Comparison of ENCODE assay signal across 15 cellular contexts in genomic region chr10:54064215-54064614, GRCh38.
DNase-seq lines count a peak whose midpoint lies in the region; ATAC-seq and TF ChIP-seq lines count a peak whose summit lies in the region.
"Had no signal": no experiment of that assay in that cellular context is flagged by ENCODE, and none has a peak within 500 bp of the region (broad histone marks: within the 10 kb centered on the region; RNA-seq: fewer than 3 reads in every experiment).

No MANE protein-coding gene starts in this region.

- WGBS in trophoblast cell (ENCODE audit: extremely low coverage, insufficient coverage, insufficient read length): no CpG with 5 or more reads among the region's 5 CpGs

- no peak overlapping the region for H2BK120ac ChIP-seq in trophoblast cell (ENCODE audit: insufficient read depth, low read length, poor library complexity)

- no peaks in the 10 kb centered on the region for H3K4me1 ChIP-seq in GM23338 (ENCODE audit: insufficient read depth)
- no peaks in the 10 kb centered on the region for H3K4me1 ChIP-seq in trophoblast cell (ENCODE audit: control insufficient read depth in 1 of 2, insufficient read depth in 2 of 2, low read length in 2 of 2)
- no peaks in the 10 kb centered on the region for H3K4me1 ChIP-seq in upper lobe of right lung
- H3K4me1 ChIP-seq: BE2C, Caco-2 had no signal

- TF ChIP-seq CTCF in GM23338 (conservative IDR thresholded peaks at IDR 0.05; ENCODE audit: low read depth in 2 of 2) (no peak), upper lobe of right lung (IDR thresholded peaks at IDR 0.05) (no peak), type B pancreatic cell (conservative IDR thresholded peaks at IDR 0.05) (no peak)

- no peak overlapping the region for H3K23ac ChIP-seq in trophoblast cell (ENCODE audit: low read length)

- no peak overlapping the region for H3K14ac ChIP-seq in trophoblast cell (ENCODE audit: low read length)

- H2AK5ac ChIP-seq in trophoblast cell (ENCODE audit: low read length): no peak overlapping the region

- H3K27ac Mint-ChIP-seq in GM23338 (no peak overlapping the region), type B pancreatic cell (no peak overlapping the region)
- H3K27ac Mint-ChIP-seq: CD4-positive, alpha-beta T cell; H9 had no signal

- H4K91ac ChIP-seq in trophoblast cell (ENCODE audit: low read depth, low read length): no peak overlapping the region

- no peak overlapping the region for H3K4me3 Mint-ChIP-seq in GM23338
- H3K4me3 Mint-ChIP-seq in type B pancreatic cell: no peak overlapping the region
- H3K4me3 Mint-ChIP-seq: CD4-positive, alpha-beta T cell; H9 had no signal

- H3K18ac ChIP-seq in trophoblast cell (ENCODE audit: low read length): no peak overlapping the region

- H3K4ac ChIP-seq in trophoblast cell (ENCODE audit: low read depth, low read length): no peak overlapping the region

- H3K36me3 Mint-ChIP-seq in GM23338 (ENCODE audit: low read depth) (peaks cover 3% of the 10 kb centered on the region; the same call in 2 of the 3 replicates), type B pancreatic cell (no peaks in the 10 kb centered on the region)

- H3K4me1 Mint-ChIP-seq in GM23338: no peaks in the 10 kb centered on the region
- H3K4me1 Mint-ChIP-seq in type B pancreatic cell (ENCODE audit: unreplicated experiment): no peaks in the 10 kb centered on the region
- H3K4me1 Mint-ChIP-seq: H9 had no signal

- H3K9me3 ChIP-seq in trophoblast cell (ENCODE audit: insufficient read depth, low read depth, low read length) (no peaks in the 10 kb centered on the region), upper lobe of right lung (no peaks in the 10 kb centered on the region)
- H3K9me3 ChIP-seq: BE2C, Caco-2 had no signal

- no peaks in the 10 kb centered on the region for H3K79me1 ChIP-seq in trophoblast cell (ENCODE audit: low read length)

- H4K8ac ChIP-seq in trophoblast cell (ENCODE audit: low read depth, low read length): no peak overlapping the region

- H3K4me3 ChIP-seq in GM23338 (no peak overlapping the region), trophoblast cell (ENCODE audit: low read depth, low read length) (peak overlapping the region; percentile 11), upper lobe of right lung (no peak overlapping the region)

- intact Hi-C loops in upper lobe of right lung (cut with DNase I): no loop called here

- no peaks in the 10 kb centered on the region for H4K20me1 ChIP-seq in GM23338 (replicated peaks; ENCODE audit: insufficient read depth)

- no peaks in the 10 kb centered on the region for H3K36me3 ChIP-seq in GM23338 (ENCODE audit: insufficient read depth)
- no peaks in the 10 kb centered on the region for H3K36me3 ChIP-seq in trophoblast cell (ENCODE audit: control insufficient read depth in 1 of 2, insufficient read depth in 2 of 2, low read length in 2 of 2)
- H3K36me3 ChIP-seq in upper lobe of right lung: no peaks in the 10 kb centered on the region
- H3K36me3 ChIP-seq: BE2C had no signal

- H3K4me2 ChIP-seq in GM23338 (no peak overlapping the region), trophoblast cell (ENCODE audit: low read length) (no peak overlapping the region)

- ATAC-seq in GM23338 (no peak), upper lobe of right lung (peak; percentile 14), HG03108 (IDR thresholded peaks at IDR 0.05; ENCODE audit: unreplicated experiment) (no peak)

- no peaks in the 10 kb centered on the region; the same call in 1 of the 2 replicates for H3K9me2 ChIP-seq in GM23338 (ENCODE audit: insufficient read depth)

- no peaks in the 10 kb centered on the region for H3K27me3 Mint-ChIP-seq in GM23338 (ENCODE audit: insufficient read depth, low read depth, poor library complexity)
- no peaks in the 10 kb centered on the region for H3K27me3 Mint-ChIP-seq in type B pancreatic cell
- H3K27me3 Mint-ChIP-seq: CD4-positive, alpha-beta T cell had no signal

- H3K27me3 ChIP-seq in GM23338 (ENCODE audit: insufficient read depth) (no peaks in the 10 kb centered on the region), trophoblast cell (ENCODE audit: insufficient read depth, low read length) (no peaks in the 10 kb centered on the region), upper lobe of right lung (no peaks in the 10 kb centered on the region)
- H3K27me3 ChIP-seq: BE2C had no signal

- no peak overlapping the region for H4K12ac ChIP-seq in trophoblast cell (ENCODE audit: low read depth, low read length)

- no peak overlapping the region for H3K9ac ChIP-seq in trophoblast cell (ENCODE audit: low read length)

- peak overlapping the region; percentile 25; the same call in 1 of the 2 replicates for H2AFZ ChIP-seq in GM23338
- H2AFZ ChIP-seq in trophoblast cell (ENCODE audit: insufficient read depth, low read length, poor library complexity): no peak overlapping the region

- DNase-seq in GM23338 (ENCODE audit: low spot score) (no peak), NCI-H69 (lab: John Stamatoyannopoulos, UW) (peak; percentile 69), trophoblast cell (no peak), upper lobe of right lung (no peak), NCI-H2171 treated with DMSO at 0.1 percent for 48 hours (lab: John Stamatoyannopoulos, UW) (no peak), type B pancreatic cell (ENCODE audit: extremely low spot score, unreplicated experiment) (no peak)
- DNase-seq: ACHN; Caco-2; CD4-positive, alpha-beta T cell; DMS79 treated with DMSO at 0.1 percent for 48 hours; GF-D8; H9 had no signal

- H2BK12ac ChIP-seq in trophoblast cell (ENCODE audit: low read length): no peak overlapping the region

- H3K79me2 ChIP-seq in GM23338 (replicated peaks; ENCODE audit: insufficient read depth): no peaks in the 10 kb centered on the region
- no peaks in the 10 kb centered on the region for H3K79me2 ChIP-seq in trophoblast cell (ENCODE audit: control insufficient read depth, insufficient read depth, low read length, poor library complexity)

- H3F3A ChIP-seq in GM23338 (replicated peaks; ENCODE audit: low read depth): no peaks in the 10 kb centered on the region

- H2BK5ac ChIP-seq in trophoblast cell (ENCODE audit: low read depth, low read length, poor library complexity): no peak overlapping the region

- peaks cover 4% of the 10 kb centered on the region; the same call in 2 of the 3 replicates for H3K9me3 Mint-ChIP-seq in GM23338
- no peaks in the 10 kb centered on the region for H3K9me3 Mint-ChIP-seq in type B pancreatic cell

- H3K27ac ChIP-seq in GM23338 (ENCODE audit: low read depth) (no peak overlapping the region), trophoblast cell (ENCODE audit: low read depth, low read length) (no peak overlapping the region), upper lobe of right lung (no peak overlapping the region)
- H3K27ac ChIP-seq: C4-2B had no signal

TF ChIP-seq in GM23338, 12 proteins besides CTCF, POLR2A, EP300 and RAD21 (continues in another document):
- TF ChIP-seq JUNB (IDR thresholded peaks at IDR 0.05; ENCODE audit: unreplicated experiment): no peak
- no peak for TF ChIP-seq ZNF331 (CRISPR knock-in tag; IDR thresholded peaks at IDR 0.05; ENCODE audit: low read depth)
- no peak for TF ChIP-seq STAT1 (IDR thresholded peaks at IDR 0.05; ENCODE audit: unreplicated experiment)
- TF ChIP-seq POLR2AphosphoS5 (IDR thresholded peaks at IDR 0.05; ENCODE audit: low read depth): no peak
- no peak for TF ChIP-seq EZH2phosphoT487 (IDR thresholded peaks at IDR 0.05; ENCODE audit: unreplicated experiment)
- TF ChIP-seq REST (IDR thresholded peaks at IDR 0.05; ENCODE audit: unreplicated experiment): no peak
